In the genomic region with DNA sequence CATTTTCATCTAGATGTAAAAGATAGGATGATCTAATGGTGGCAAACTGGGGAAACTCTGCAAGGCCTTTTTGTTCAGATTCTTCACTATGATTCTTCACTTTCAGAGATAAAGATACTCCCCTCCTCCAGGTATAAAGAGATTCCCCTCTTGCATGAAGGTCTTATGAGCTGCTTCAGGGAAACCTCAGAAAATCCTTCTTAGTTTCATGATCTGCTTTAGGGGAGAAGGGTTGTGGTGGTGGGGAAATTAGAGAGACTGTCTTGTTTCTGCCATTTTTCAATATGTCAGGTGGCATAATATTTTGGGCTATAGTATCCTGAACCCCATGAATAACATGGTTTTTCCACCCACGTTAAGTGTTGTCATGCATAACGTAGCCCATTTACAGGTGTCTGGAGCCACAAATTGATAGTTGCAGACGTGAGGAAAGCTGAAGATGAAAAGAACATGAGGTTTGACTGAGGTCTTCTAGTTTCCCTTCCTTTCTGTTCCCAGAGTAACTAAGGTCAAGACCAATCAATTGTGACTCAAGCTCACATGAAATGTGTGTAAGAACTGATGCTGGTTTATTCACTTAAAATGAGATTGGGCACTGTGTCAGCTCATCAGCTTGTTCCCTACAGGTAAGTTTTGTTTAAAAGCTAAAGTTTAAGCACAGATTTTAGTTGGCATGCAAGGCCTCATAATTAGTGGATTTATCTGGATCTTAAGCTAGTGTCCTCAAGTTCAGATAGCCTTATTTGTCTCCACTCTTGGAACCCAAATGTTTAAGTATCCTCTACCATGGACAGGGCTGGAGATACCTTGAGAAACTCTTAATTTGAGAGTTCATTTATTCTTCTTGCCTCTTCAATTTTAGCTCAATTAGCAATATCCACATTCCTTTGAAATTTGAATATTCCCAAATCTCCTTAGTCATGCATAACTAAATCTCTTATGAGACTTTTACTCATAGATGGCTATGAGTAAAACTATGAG, we compare ENCODE assay signal across 25 cellular contexts.
DNase-seq lines count a peak whose midpoint lies in the region; ATAC-seq lines count a peak whose summit lies in the region.
"Had no signal": no experiment of that assay in that cellular context is flagged by ENCODE, and none has a peak within 500 bp of the region (broad histone marks: within the 10 kb centered on the region; RNA-seq: fewer than 3 reads in every experiment).

No MANE protein-coding gene starts in this region.

- H3K9me3 Mint-ChIP-seq in stimulated activated naive B cell treated with anti-CD40 and anti-IgM and Interleukin-4, amounts not matched to agents 10 μg/mL and 1 μg/mL and 100 μg/mL, for 72 hours: no peaks in the 10 kb centered on the region
- H3K9me3 Mint-ChIP-seq: CD8-positive, alpha-beta T cell; H9; T-helper 1 cell treated with Interleukin-12 subunit alpha and Interleukin-12 subunit beta and Interleukin-4 antibody, amounts not matched to agents 30 μg/mL and 1 μg/mL, for 36 hours had no signal

- H3K4me1 Mint-ChIP-seq in stimulated activated naive B cell treated with anti-CD40 and anti-IgM and Interleukin-4, amounts not matched to agents 10 μg/mL and 1 μg/mL and 100 μg/mL, for 72 hours: peaks cover 2 to 9% of the 10 kb centered on the region in 2 donors
- H3K4me1 Mint-ChIP-seq: B cell had no signal

- no peak overlapping the region for H3K4me3 Mint-ChIP-seq in stimulated activated naive B cell treated with anti-CD40 and anti-IgM and Interleukin-4, amounts not matched to agents 10 μg/mL and 1 μg/mL and 100 μg/mL, for 72 hours
- H3K4me3 Mint-ChIP-seq: B cell; CD8-positive, alpha-beta T cell; H9; T-helper 1 cell treated with Interleukin-12 subunit alpha and Interleukin-12 subunit beta and Interleukin-4 antibody, amounts not matched to agents 30 μg/mL and 1 μg/mL, for 36 hours had no signal

- DNase-seq in stimulated activated naive B cell treated with anti-CD40 and anti-IgM and Interleukin-4, amounts not matched to agents 10 μg/mL and 1 μg/mL and 100 μg/mL, for 72 hours: no peak
- DNase-seq in A172 (ENCODE audit: low spot score) (no peak), HPDE6-E6E7 (ENCODE audit: extremely low spot score) (no peak), cerebellum (ENCODE audit: low spot score) (no peak)
- DNase-seq: Caco-2; CD8-positive, alpha-beta T cell; GDM1; H9; Kasumi-1; NCI-H1092 treated with DMSO at 0.1 percent for 48 hours; NCI-H1436 treated with DMSO at 0.1 percent for 48 hours; NCI-H1930; NCI-H2107; NCI-H446; NCI-H524 treated with DMSO at 0.1 percent for 48 hours; NCI-H774; SIG-M5 had no signal

- peak overlapping the region; percentile 37 for H3K27ac Mint-ChIP-seq in stimulated activated naive B cell treated with anti-CD40 and anti-IgM and Interleukin-4, amounts not matched to agents 10 μg/mL and 1 μg/mL and 100 μg/mL, for 72 hours
- H3K27ac Mint-ChIP-seq: B cell; CD8-positive, alpha-beta T cell; T-helper 1 cell treated with Interleukin-12 subunit alpha and Interleukin-12 subunit beta and Interleukin-4 antibody, amounts not matched to agents 30 μg/mL and 1 μg/mL, for 36 hours had no signal

- ATAC-seq in GM21619 (IDR thresholded peaks at IDR 0.05; ENCODE audit: unreplicated experiment) (peak; percentile 42), HG02852 (IDR thresholded peaks at IDR 0.05; ENCODE audit: unreplicated experiment) (peak; percentile 74), HG03442 (IDR thresholded peaks at IDR 0.05; ENCODE audit: unreplicated experiment) (peak; percentile 35), GM21515 (IDR thresholded peaks at IDR 0.05; ENCODE audit: unreplicated experiment) (no peak)
- ATAC-seq in stimulated activated naive B cell treated with anti-CD40 and anti-IgM and Interleukin-4, amounts not matched to agents 10 μg/mL and 1 μg/mL and 100 μg/mL, for 72 hours (replicated peaks): peak; percentile 68 to 81
- ATAC-seq: CD8-positive, alpha-beta T cell; HepG2; K562 had no signal

- no peaks in the 10 kb centered on the region for H3K36me3 Mint-ChIP-seq in stimulated activated naive B cell treated with anti-CD40 and anti-IgM and Interleukin-4, amounts not matched to agents 10 μg/mL and 1 μg/mL and 100 μg/mL, for 72 hours
- H3K36me3 Mint-ChIP-seq: CD8-positive, alpha-beta T cell had no signal

- peaks cover 5 to 8% of the 10 kb centered on the region in 2 donors for H3K27me3 Mint-ChIP-seq in stimulated activated naive B cell treated with anti-CD40 and anti-IgM and Interleukin-4, amounts not matched to agents 10 μg/mL and 1 μg/mL and 100 μg/mL, for 72 hours
